In the genomic region with DNA sequence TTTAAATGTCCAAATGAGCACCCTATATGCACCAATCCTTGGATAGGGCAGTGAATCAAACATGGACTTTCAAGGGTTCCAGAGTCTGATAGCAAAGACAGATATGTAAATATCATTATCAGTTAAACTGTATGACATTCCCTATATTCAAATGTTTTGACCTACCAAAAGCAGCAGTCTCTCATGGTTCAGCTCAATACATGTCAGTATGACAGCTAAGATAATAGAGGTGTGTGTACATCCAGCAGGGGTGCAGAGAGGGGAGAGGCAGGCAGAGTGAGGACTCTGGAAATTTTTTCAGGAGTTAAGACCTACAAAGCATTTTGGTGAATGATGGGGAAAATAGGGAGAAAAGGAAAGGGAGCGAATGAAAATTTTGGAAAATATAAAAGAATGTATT, we compare ENCODE assay signal across 14 cellular contexts.
DNase-seq lines count a peak whose midpoint lies in the region; TF ChIP-seq lines count a peak whose summit lies in the region.
"Had no signal": no experiment of that assay in that cellular context is flagged by ENCODE, and none has a peak within 500 bp of the region (broad histone marks: within the 10 kb centered on the region; RNA-seq: fewer than 3 reads in every experiment).

No MANE protein-coding gene starts in this region.

- no peak overlapping the region for H2AFZ ChIP-seq in neural cell (ENCODE audit: low read depth, low read length)
- H2AFZ ChIP-seq: GM23338 had no signal

- H3K9ac ChIP-seq in BLaER1 (no peak overlapping the region), neural cell (ENCODE audit: low read length) (no peak overlapping the region)

- no peaks in the 10 kb centered on the region for H3K27me3 ChIP-seq in BLaER1
- no peaks in the 10 kb centered on the region for H3K27me3 ChIP-seq in DOHH2 (ENCODE audit: control insufficient read depth, low read length)
- H3K27me3 ChIP-seq in neural cell (ENCODE audit: insufficient read depth, low read depth, low read length): no peaks in the 10 kb centered on the region

- H3K9me3 ChIP-seq in BLaER1 (no peaks in the 10 kb centered on the region), DOHH2 (ENCODE audit: control insufficient read depth, insufficient read depth, low read length) (peaks cover 2% of the 10 kb centered on the region; the same call in 1 of the 2 replicates), neural cell (ENCODE audit: low read length) (no peaks in the 10 kb centered on the region)
- H3K9me3 ChIP-seq: Caco-2 had no signal

- TF ChIP-seq CTCF in DOHH2 (IDR thresholded peaks at IDR 0.05; ENCODE audit: low read depth, low read length, poor library complexity, severe bottlenecking) (no peak), neural cell (IDR thresholded peaks at IDR 0.05; ENCODE audit: poor library complexity, severe bottlenecking) (no peak), coronary artery (IDR thresholded peaks at IDR 0.05) (no peak)

- TF ChIP-seq EP300 in neural cell (conservative IDR thresholded peaks at IDR 0.05; ENCODE audit: poor library complexity, severe bottlenecking): no peak

- no peak for TF ChIP-seq RAD21 in neural cell (conservative IDR thresholded peaks at IDR 0.05)

- H3K4me2 ChIP-seq in BLaER1 (peak overlapping the region; percentile 59; the same call in 1 of the 2 replicates), DOHH2 (ENCODE audit: low read length) (peak overlapping the region; percentile 73), neural cell (ENCODE audit: low read length) (no peak overlapping the region)
- H3K4me2 ChIP-seq: GM23338 had no signal

- H3K27ac ChIP-seq in BLaER1 (no peak overlapping the region), DOHH2 (ENCODE audit: low read depth, low read length) (no peak overlapping the region), neural cell (ENCODE audit: low read length) (peak overlapping the region; percentile 4), coronary artery (no peak overlapping the region)
- H3K27ac ChIP-seq: C4-2B, HL-60 had no signal

- H3K36me3 ChIP-seq in BLaER1: no peaks in the 10 kb centered on the region
- H3K36me3 ChIP-seq in DOHH2 (ENCODE audit: control insufficient read depth, low read length): no peaks in the 10 kb centered on the region
- H3K36me3 ChIP-seq in neural cell (ENCODE audit: insufficient read depth, low read length): no peaks in the 10 kb centered on the region

- DNase-seq in NCI-H526 (lab: John Stamatoyannopoulos, UW) (peak; percentile 27 to 52), medulla oblongata (ENCODE audit: extremely low spot score) (no peak), coronary artery (ENCODE audit: low spot score) (no peak)
- DNase-seq: Caco-2; CD4-positive, alpha-beta T cell; DMS79; GF-D8; HCEC 1CT had no signal

- no peaks in the 10 kb centered on the region for H3K9me2 ChIP-seq in DOHH2 (replicated peaks; ENCODE audit: control insufficient read depth, low read length)
- no peaks in the 10 kb centered on the region for H3K9me2 ChIP-seq in neural cell (ENCODE audit: insufficient read depth, low read length)

- H3F3A ChIP-seq in DOHH2 (ENCODE audit: control insufficient read depth, insufficient read depth): no peaks in the 10 kb centered on the region
- peaks cover 4% of the 10 kb centered on the region for H3F3A ChIP-seq in neural cell (ENCODE audit: insufficient read depth, low read length, poor library complexity, severe bottlenecking)

- H3K4me3 ChIP-seq in BLaER1 (no peak overlapping the region), DOHH2 (ENCODE audit: low read length) (peak overlapping the region; percentile 59), neural cell (ENCODE audit: low read length) (no peak overlapping the region), coronary artery (no peak overlapping the region)
- H3K4me3 ChIP-seq: GM23338 had no signal

- no peaks in the 10 kb centered on the region for H3K79me2 ChIP-seq in DOHH2 (ENCODE audit: control insufficient read depth, low read length)
- H3K79me2 ChIP-seq in neural cell (replicated peaks; ENCODE audit: insufficient read depth, low read length): no peaks in the 10 kb centered on the region

- peaks cover 18% of the 10 kb centered on the region for H3K4me1 ChIP-seq in BLaER1
- peaks cover 53% of the 10 kb centered on the region for H3K4me1 ChIP-seq in DOHH2 (ENCODE audit: control insufficient read depth, low read length)
- H3K4me1 ChIP-seq: Caco-2 had no signal

- no peaks in the 10 kb centered on the region for H4K20me1 ChIP-seq in BLaER1
- no peaks in the 10 kb centered on the region for H4K20me1 ChIP-seq in DOHH2 (ENCODE audit: control insufficient read depth, insufficient read depth, low read depth, low read length)
- no peaks in the 10 kb centered on the region for H4K20me1 ChIP-seq in neural cell (ENCODE audit: insufficient read depth)

TF ChIP-seq in neural cell, 6 proteins besides CTCF, POLR2A, EP300 and RAD21:
- no peak for TF ChIP-seq SMC3 (conservative IDR thresholded peaks at IDR 0.05; ENCODE audit: poor library complexity)
- TF ChIP-seq POLR2AphosphoS5 (IDR thresholded peaks at IDR 0.05): peak; percentile 62

Comparison
In these comparisons a context has a peak if more than half of its experiments do, and no peak if none do; other contexts are left out.
1. DNase-seq: peak in NCI-H526 (2 of 2); none in medulla oblongata (single experiment) and coronary artery (single experiment).